1 cellular context compared by ENCODE assay signal in the genomic region with DNA sequence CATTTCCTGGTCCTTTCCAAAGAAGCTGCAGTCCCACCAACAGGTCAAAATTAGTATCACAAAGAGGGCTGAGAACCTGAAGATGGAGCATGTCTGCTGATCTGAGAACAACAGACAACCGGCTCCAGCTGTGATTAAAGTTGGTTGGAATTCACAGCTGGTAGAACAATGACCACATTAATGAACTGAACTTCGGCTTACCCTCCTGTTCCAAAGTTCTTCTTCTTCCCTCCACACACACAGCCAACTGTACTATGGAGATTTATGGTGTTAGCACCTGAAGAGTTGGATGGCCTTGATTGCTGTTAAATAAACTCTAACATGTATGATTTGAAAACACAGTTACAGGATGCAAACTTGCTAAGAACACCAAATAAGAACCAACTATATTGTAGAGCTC.
A peak's percentile ranks its signal among the peaks of the same experiment; 100 is the strongest.
TF ChIP-seq lines count a peak whose summit lies in the region.

No MANE protein-coding gene starts in this region.

TF ChIP-seq in HepG2, 621 proteins besides CTCF, POLR2A, EP300 and RAD21:
- TF ChIP-seq FOXM1 (CRISPR knock-in tag; IDR thresholded peaks at IDR 0.05) (no peak), ZFP82 (CRISPR knock-in tag; IDR thresholded peaks at IDR 0.05; ENCODE audit: borderline replicate concordance) (no peak), TFAP4 (IDR thresholded peaks at IDR 0.05; ENCODE audit: borderline replicate concordance, low read depth) (peak; percentile 53; the same call in 1 of the 2 replicates), SOX13 (IDR thresholded peaks at IDR 0.05) (no peak), SOX13 (CRISPR knock-in tag; conservative IDR thresholded peaks at IDR 0.05 in 1 of 2, IDR thresholded peaks at IDR 0.05 in 1 of 2) (peak in 1 of 2 experiments; percentile 21; a peak in 1 of 4 replicates), REPIN1 (CRISPR knock-in tag; IDR thresholded peaks at IDR 0.05; ENCODE audit: borderline replicate concordance, low read depth) (no peak)
TF ChIP-seq in HepG2: peak in this region for 2.
